22 cellular contexts compared by ENCODE assay signal in the genomic region with DNA sequence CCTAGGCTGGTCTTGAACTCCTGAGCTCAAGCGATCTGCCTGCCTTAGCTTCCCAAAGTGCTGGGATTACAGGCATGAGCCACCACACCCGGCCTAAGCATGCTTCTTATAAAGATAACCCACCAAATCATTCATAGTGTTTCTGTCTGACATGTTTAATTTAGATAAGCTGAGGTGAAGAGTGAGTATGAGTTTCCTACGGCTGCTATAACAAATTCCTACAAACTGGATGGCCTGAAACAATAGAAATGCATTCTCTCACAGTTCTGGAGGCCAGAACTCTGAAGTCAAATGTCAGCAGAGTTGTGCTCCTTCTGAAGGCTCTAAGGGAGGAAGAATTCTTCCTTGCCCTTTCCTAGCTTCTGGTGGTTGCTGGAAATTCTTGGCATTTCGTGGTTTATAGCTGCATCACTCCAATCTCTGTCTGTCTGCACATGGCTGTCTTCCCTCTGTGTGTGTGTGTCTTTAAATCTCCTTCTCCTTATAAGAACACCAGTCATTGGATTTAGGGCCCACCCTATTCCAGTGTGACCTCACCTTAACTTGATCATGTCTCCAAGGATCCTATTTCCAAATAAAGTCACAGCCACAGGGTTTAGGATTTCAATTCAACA. TPM values are rescaled to one million over a fixed set of nuclear protein-coding genes. Genes with fewer than 3 reads are reported as not detected.
DNase-seq lines count a peak whose midpoint lies in the region; ATAC-seq and TF ChIP-seq lines count a peak whose summit lies in the region.
"Had no signal": no experiment of that assay in that cellular context is flagged by ENCODE, and none has a peak within 500 bp of the region (broad histone marks: within the 10 kb centered on the region; RNA-seq: fewer than 3 reads in every experiment).

No MANE protein-coding gene starts in this region.

- no peak for TF ChIP-seq CTCF in fibroblast of the aortic adventitia (IDR thresholded peaks at IDR 0.05; ENCODE audit: insufficient read depth, low read length)

- H3K27me3 ChIP-seq in GM23248 (replicated peaks; ENCODE audit: insufficient read depth) = no peaks in the 10 kb centered on the region
- H3K27me3 ChIP-seq: left lung, sigmoid colon, suprapubic skin had no signal

- no peaks in the 10 kb centered on the region for H3F3A ChIP-seq in GM23248 (ENCODE audit: insufficient read depth)

- DNase-seq in GM23248 (peak; percentile 19), amniotic epithelial cell (ENCODE audit: low read depth) (peak; percentile 77), fibroblast of the aortic adventitia (ENCODE audit: low read depth) (peak; percentile 18), renal cortical epithelial cell (ENCODE audit: low read depth) (peak; percentile 55), DMS114 treated with DMSO at 0.1 percent for 48 hours (lab: John Stamatoyannopoulos, UW; ENCODE audit: unreplicated experiment) (no peak), erythroblast (lab: John Stamatoyannopoulos, UW) (no peak)
- DNase-seq: activated CD4-positive, alpha-beta T cell treated with anti-CD3 and anti-CD28 coated beads for 1 hour; activated naive CD4-positive, alpha-beta T cell treated with Interleukin-2 at 50 U/mL for 16 hours; activated T-cell treated with anti-CD3 and anti-CD28 coated beads, Interleukin-2, amount 50 U/mL, for 48 hours; CD4-positive, CD25-positive, alpha-beta regulatory T cell; cerebellar nuclear complex; head of caudate nucleus; Kasumi-1; left lung; NCI-H1092; NCI-H2029; NK-92 treated with Interleukin-12 subunit alpha and Interleukin-12 subunit beta, amount 100 ng/mL, for 24 hours; sigmoid colon had no signal

- no peak overlapping the region for H3K27ac ChIP-seq in GM23248
- H3K27ac ChIP-seq: left lung, sigmoid colon, suprapubic skin had no signal

- no peaks in the 10 kb centered on the region for H4K20me1 ChIP-seq in GM23248 (ENCODE audit: insufficient read depth)

- no peak overlapping the region for H3K4me2 ChIP-seq in GM23248 (ENCODE audit: unreplicated experiment)

- H3K9ac ChIP-seq in GM23248 = no peak overlapping the region

- no peaks in the 10 kb centered on the region for H3K36me3 ChIP-seq in GM23248 (ENCODE audit: low read depth)
- H3K36me3 ChIP-seq: left lung, sigmoid colon, suprapubic skin had no signal

- no peaks in the 10 kb centered on the region for H3K79me2 ChIP-seq in GM23248 (ENCODE audit: insufficient read depth)

- H3K9me2 ChIP-seq in GM23248 (ENCODE audit: insufficient read depth) = no peaks in the 10 kb centered on the region

- H3K4me3 ChIP-seq in GM23248 = no peak overlapping the region
- no peak overlapping the region for H3K4me3 ChIP-seq in fibroblast of the aortic adventitia (ENCODE audit: low read depth, low read length)
- H3K4me3 ChIP-seq: left lung, sigmoid colon, suprapubic skin had no signal

- in situ Hi-C loops in GM23248 (cut with MboI) = no loop called here

- no peaks in the 10 kb centered on the region for H3K4me1 ChIP-seq in GM23248 (ENCODE audit: insufficient read depth)
- H3K4me1 ChIP-seq: left lung, sigmoid colon had no signal

- H2AFZ ChIP-seq in GM23248 = no peak overlapping the region

- ATAC-seq in HG03442 (IDR thresholded peaks at IDR 0.05; ENCODE audit: unreplicated experiment) = no peak
- ATAC-seq: left lung; stimulated activated effector memory CD8-positive, alpha-beta T cell treated with anti-CD3 and anti-CD28 coated beads, Interleukin-12 subunit alpha, Interleukin-12 subunit beta, amount 100 ng/mL, for 72 hours had no signal

- no peak for TF ChIP-seq POLR2A in erythroblast (IDR thresholded peaks at IDR 0.05; ENCODE audit: low read length)

- H3K9me3 ChIP-seq in GM23248 (ENCODE audit: low read depth) = no peaks in the 10 kb centered on the region
- H3K9me3 ChIP-seq: sigmoid colon, suprapubic skin had no signal

- WGBS in GM23248 (ENCODE audit: low coverage in 1 of 2, low lambda C conversion rate in 2 of 2, missing lambda C conversion rate in 2 of 2), 2 experiments = 76 to 78% methylated on average over 4 of the region's 4 CpGs

RNA-seq across cellular contexts. Expression of a gene that starts 29.9 kb away (rescaled TPM):
- total RNA-seq in GM23248 (2014; rRNA removed; shearing (Covaris generic)) = 3.0 and 6.6 TPM in 2 replicates
- polyA plus RNA-seq in GM23248 (2016; fragmentation: Nextera tagmentation; extraction: Ambion mirVana) = 2.9 and 3.2 TPM in 2 replicates
- total RNA-seq in fibroblast of the aortic adventitia (ENCODE audit: low replicate concordance) (2.3 and 15.6 TPM in 2 replicates), renal cortical epithelial cell (17.2 and 29.5 TPM in 2 replicates)
- total RNA-seq: SK-MEL-5 had no signal

RNA-seq across cellular contexts. Expression of a gene that starts 36.3 kb away (rescaled TPM):
- total RNA-seq in GM23248 (2014; rRNA removed; shearing (Covaris generic)) = 7.9 and 11.3 TPM in 2 replicates
- polyA plus RNA-seq in GM23248 (2016; fragmentation: Nextera tagmentation; extraction: Ambion mirVana) = 5.8 and 6.3 TPM in 2 replicates
- total RNA-seq in fibroblast of the aortic adventitia (ENCODE audit: low replicate concordance) (15.3 and 19.1 TPM in 2 replicates), renal cortical epithelial cell (3.8 and 25.3 TPM in 2 replicates)

Comparison
In these comparisons a context has a peak if more than half of its experiments do, and no peak if none do; other contexts are left out.
1. DNase-seq: peak in GM23248 (single experiment), amniotic epithelial cell (single experiment), fibroblast of the aortic adventitia (single experiment) and renal cortical epithelial cell (single experiment); none in DMS114 treated with DMSO at 0.1 percent for 48 hours (single experiment) and erythroblast (0 of 2).